In genomic region chr17:28729950-28730330, GRCh38 we compare ENCODE assay signal across 1 cellular context.
TF ChIP-seq lines count a peak whose summit lies in the region.

No MANE protein-coding gene starts in this region.

TF ChIP-seq in HEK293T, 16 proteins besides CTCF, POLR2A, EP300 and RAD21 (continued from another document):
- TF ChIP-seq LEF1 (IDR thresholded peaks at IDR 0.05; ENCODE audit: borderline replicate concordance) = no peak
- no peak for TF ChIP-seq BHLHE40 (IDR thresholded peaks at IDR 0.05; ENCODE audit: borderline replicate concordance)
- no peak for TF ChIP-seq PKNOX1 (IDR thresholded peaks at IDR 0.05)
TF ChIP-seq in HEK293T: peak in this region for 0.
